ENCODE assay signal across 8 cellular contexts in genomic region chr5:16600397-16600796, GRCh38. TPM values are rescaled to one million over a fixed set of nuclear protein-coding genes. Genes with fewer than 3 reads are reported as not detected.
DNase-seq lines count a peak whose midpoint lies in the region; ATAC-seq and TF ChIP-seq lines count a peak whose summit lies in the region.

No MANE protein-coding gene starts in this region.

- peaks cover 65% of the 10 kb centered on the region for H3K36me3 Mint-ChIP-seq in activated T-cell treated with anti-CD3 and anti-CD28 coated beads, Interleukin-2, amount 50 U/mL, for 24 hours (ENCODE audit: low read depth)

- peaks cover 81% of the 10 kb centered on the region for H3K4me1 Mint-ChIP-seq in activated T-cell treated with anti-CD3 and anti-CD28 coated beads, Interleukin-2, amount 50 U/mL, for 24 hours (ENCODE audit: low read depth)

- DNase-seq in activated T-cell treated with anti-CD3 and anti-CD28 coated beads, Interleukin-2, amount 50 U/mL, for 24 hours = no peak
- no peak for DNase-seq in activated T-cell treated with anti-CD3 and anti-CD28 coated beads for 4 hours
- peak; percentile 40 for DNase-seq in astrocyte of the hippocampus (ENCODE audit: low read depth, low spot score)
- peak; percentile 26 for DNase-seq in kidney glomerular epithelial cell (lab: John Stamatoyannopoulos, UW)
- peak; percentile 64 to 72 for DNase-seq in tibial nerve (ENCODE audit: low spot score in 2 of 2)
- no peak for DNase-seq in GM10266 (ENCODE audit: extremely low spot score)

- H3K4me3 ChIP-seq in tibial nerve = no peak overlapping the region

- 5 to 9% methylated on average over 7 of the region's 7 CpGs for WGBS in tibial nerve, 2 donors

- TF ChIP-seq CTCF in tibial nerve (IDR thresholded peaks at IDR 0.05) (no peak), GM10266 (IDR thresholded peaks at IDR 0.05; ENCODE audit: control insufficient read depth, insufficient read depth, low read depth, missing control alignments) (no peak)

- H3K9me3 Mint-ChIP-seq in activated T-cell treated with anti-CD3 and anti-CD28 coated beads, Interleukin-2, amount 50 U/mL, for 24 hours = no peaks in the 10 kb centered on the region

- no peak for TF ChIP-seq POLR2A in tibial nerve (IDR thresholded peaks at IDR 0.05)

- peaks cover 0 to 9% (median 0%) of the 10 kb centered on the region in 3 donors for H3K36me3 ChIP-seq in tibial nerve

- TF ChIP-seq EP300 in tibial nerve (IDR thresholded peaks at IDR 0.05) = peak in 1 of 2 donors; percentile 15

- H3K4me3 Mint-ChIP-seq in activated T-cell treated with anti-CD3 and anti-CD28 coated beads, Interleukin-2, amount 50 U/mL, for 24 hours = no peak overlapping the region

- ATAC-seq in GM21825 (IDR thresholded peaks at IDR 0.05; ENCODE audit: unreplicated experiment) (no peak), GM19351 (IDR thresholded peaks at IDR 0.05; ENCODE audit: unreplicated experiment) (no peak)

- H3K27me3 Mint-ChIP-seq in activated T-cell treated with anti-CD3 and anti-CD28 coated beads, Interleukin-2, amount 50 U/mL, for 24 hours = no peaks in the 10 kb centered on the region

- peaks cover 0 to 36% (median 8%) of the 10 kb centered on the region in 4 donors for H3K4me1 ChIP-seq in tibial nerve

- H3K27ac ChIP-seq in tibial nerve = peak overlapping the region; percentile 17 to 70 (median 46)

- H3K27me3 ChIP-seq in tibial nerve = no peaks in the 10 kb centered on the region

- peak overlapping the region; percentile 65 for H3K27ac Mint-ChIP-seq in activated T-cell treated with anti-CD3 and anti-CD28 coated beads, Interleukin-2, amount 50 U/mL, for 24 hours

- no peaks in the 10 kb centered on the region for H3K9me3 ChIP-seq in tibial nerve

RNA-seq across cellular contexts. Expression of gene RETREG1, which starts 16.4 kb away (rescaled TPM):
- total RNA-seq in tibial nerve = 10 to 100 TPM; 57.5 to 90.9 (median 77.0) TPM

Comparison
In these comparisons a context has a peak if more than half of its experiments do, and no peak if none do; other contexts are left out.
1. DNase-seq: peak in astrocyte of the hippocampus (single experiment), kidney glomerular epithelial cell (single experiment) and tibial nerve (2 of 2); none in activated T-cell treated with anti-CD3 and anti-CD28 coated beads, Interleukin-2, amount 50 U/mL, for 24 hours (single experiment), activated T-cell treated with anti-CD3 and anti-CD28 coated beads for 4 hours (single experiment) and GM10266 (single experiment).